Comparison of ENCODE assay signal across 28 cellular contexts in the genomic region with DNA sequence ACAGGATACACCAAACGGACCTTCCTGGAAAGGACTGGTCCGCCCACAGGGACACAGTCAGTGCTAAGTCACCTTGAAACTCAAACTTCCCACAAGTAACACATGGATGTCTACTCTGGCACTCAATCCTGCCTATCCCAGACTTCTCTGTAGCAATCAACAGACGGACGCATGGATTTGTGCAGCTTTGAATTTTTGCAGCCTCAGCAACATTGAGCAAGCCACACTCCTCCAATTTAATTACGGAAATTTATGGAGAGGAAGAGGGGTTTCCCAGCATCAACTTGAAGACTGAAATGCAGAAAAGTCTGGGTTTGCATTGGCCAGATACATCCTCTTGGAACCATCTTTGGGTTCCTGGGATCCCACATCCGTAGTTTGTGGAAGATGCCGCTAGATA. TPM values are rescaled to one million over a fixed set of nuclear protein-coding genes. Genes with fewer than 3 reads are reported as not detected.
DNase-seq lines count a peak whose midpoint lies in the region; ATAC-seq, FAIRE-seq and TF ChIP-seq lines count a peak whose summit lies in the region.
"Had no signal": no experiment of that assay in that cellular context is flagged by ENCODE, and none has a peak within 500 bp of the region (broad histone marks: within the 10 kb centered on the region; RNA-seq: fewer than 3 reads in every experiment).

No MANE protein-coding gene starts in this region.

- TF ChIP-seq EP300 in HepG2 (IDR thresholded peaks at IDR 0.05; ENCODE audit: low read depth in 2 of 2, low read length in 2 of 2) (no peak), HepG2 (CRISPR knock-in tag; IDR thresholded peaks at IDR 0.05; ENCODE audit: borderline replicate concordance) (no peak), K562 (IDR thresholded peaks at IDR 0.05; ENCODE audit: low read length) (no peak)

- TF ChIP-seq RAD21 in HepG2 (CRISPR knock-in tag; IDR thresholded peaks at IDR 0.05) (no peak), K562 (CRISPR knock-in tag; conservative IDR thresholded peaks at IDR 0.05 in 1 of 2, IDR thresholded peaks at IDR 0.05 in 1 of 2) (no peak)

- no peaks in the 10 kb centered on the region for H3K27me3 Mint-ChIP-seq in osteocyte (ENCODE audit: unreplicated experiment)

- H3K9me1 ChIP-seq in K562 (ENCODE audit: control insufficient read depth, insufficient read depth, low read length), result no peaks in the 10 kb centered on the region

- H3K9me3 ChIP-seq in HepG2 (ENCODE audit: low read length) (no peaks in the 10 kb centered on the region), right lobe of liver (no peaks in the 10 kb centered on the region), K562 (replicated peaks; ENCODE audit: control insufficient read depth, insufficient read depth, low read depth, low read length) (no peaks in the 10 kb centered on the region)
- H3K9me3 ChIP-seq: BE2C, BLaER1 had no signal

- POLR2A ChIA-PET in HepG2 (lab: Yijun Ruan, JAX), result no interaction called here
- POLR2A ChIA-PET in K562 (lab: Yijun Ruan, JAX), result no interaction called here

- H3K4me1 ChIP-seq in HepG2 (ENCODE audit: insufficient read depth, low read length), result no peaks in the 10 kb centered on the region
- H3K4me1 ChIP-seq in right lobe of liver, result no peaks in the 10 kb centered on the region
- H3K4me1 ChIP-seq in K562 (replicated peaks in 1 of 2; ENCODE audit: control insufficient read depth in 2 of 2, insufficient read depth in 2 of 2, low read length in 2 of 2), result no peaks in the 10 kb centered on the region
- H3K4me1 ChIP-seq: BE2C, BLaER1 had no signal

- H3K79me2 ChIP-seq in HepG2 (ENCODE audit: insufficient read depth, low read length) (no peaks in the 10 kb centered on the region), K562 (ENCODE audit: control insufficient read depth, insufficient read depth, low read length) (no peaks in the 10 kb centered on the region)

- H3K9ac ChIP-seq in HepG2 (ENCODE audit: insufficient read depth, low read depth, low read length), result no peak overlapping the region
- no peak overlapping the region for H3K9ac ChIP-seq in K562 (ENCODE audit: insufficient read depth in 1 of 2, low read depth in 2 of 2, low read length in 2 of 2)
- H3K9ac ChIP-seq: BLaER1 had no signal

- BruUV-seq in HepG2 (replicated peaks; lab: Mats Ljungman, UMichigan), result no TSS peak
- BruUV-seq in K562 (replicated peaks; lab: Mats Ljungman, UMichigan), result no TSS peak

- H3K27me3 ChIP-seq in HepG2 (ENCODE audit: control insufficient read depth in 1 of 2, insufficient read depth in 2 of 2, low read length in 2 of 2) (no peaks in the 10 kb centered on the region), right lobe of liver (no peaks in the 10 kb centered on the region), K562 (ENCODE audit: control insufficient read depth in 2 of 2, insufficient read depth in 2 of 2, low read length in 2 of 2) (no peaks in the 10 kb centered on the region)
- H3K27me3 ChIP-seq: BE2C, BLaER1 had no signal

- H3K4me2 ChIP-seq in HepG2 (ENCODE audit: low read depth, low read length), result no peak overlapping the region
- H3K4me2 ChIP-seq in K562 (ENCODE audit: insufficient read depth, low read length), result no peak overlapping the region
- H3K4me2 ChIP-seq: BLaER1 had no signal

- CTCF ChIA-PET in HepG2 (lab: Yijun Ruan, JAX; ENCODE audit: low intra/inter-chr PET ratio, low total read pairs) (no interaction called here), K562 (lab: Yijun Ruan, JAX; ENCODE audit: low intra/inter-chr PET ratio) (no interaction called here)

- TF ChIP-seq POLR2A in HepG2 (IDR thresholded peaks at IDR 0.05; ENCODE audit: insufficient read depth in 1 of 2, low read depth in 2 of 2, low read length in 2 of 2) (no peak), right lobe of liver (IDR thresholded peaks at IDR 0.05) (no peak), K562 (conservative IDR thresholded peaks at IDR 0.05) (no peak)

- H3K4me3 Mint-ChIP-seq in osteocyte (ENCODE audit: unreplicated experiment), result no peak overlapping the region
- H3K4me3 Mint-ChIP-seq in stimulated activated effector memory CD8-positive, alpha-beta T cell treated with anti-CD3 and anti-CD28 coated beads, Interleukin-12 subunit alpha, Interleukin-12 subunit beta, amount 100 ng/mL, for 72 hours, result no peak overlapping the region
- H3K4me3 Mint-ChIP-seq: CD14-positive monocyte; CD4-positive, alpha-beta memory T cell; CD4-positive, CD25-positive, alpha-beta regulatory T cell; CD8-positive, alpha-beta memory T cell had no signal

- DNase-seq in HepG2 (ENCODE audit: low spot score) (no peak), right lobe of liver (no peak), K562 (ENCODE audit: extremely low read depth in 1 of 4, low spot score in 3 of 4) (no peak), osteocyte (ENCODE audit: extremely low spot score, unreplicated experiment) (peak; percentile 11)
- no peak for DNase-seq in activated naive CD4-positive, alpha-beta T cell treated with anti-CD3 and anti-CD28 coated beads, Interleukin-2, amount 50 U/mL, for 72 hours (ENCODE audit: low spot score in 2 of 2)
- no peak for DNase-seq in stimulated activated effector memory CD8-positive, alpha-beta T cell treated with anti-CD3 and anti-CD28 coated beads, Interleukin-12 subunit alpha, Interleukin-12 subunit beta, amount 100 ng/mL, for 72 hours (ENCODE audit: low spot score in 2 of 2)
- DNase-seq: ACHN; BE2C; C1 segment of cervical spinal cord; CD4-positive, alpha-beta memory T cell; CD4-positive, CD25-positive, alpha-beta regulatory T cell; CD8-positive, alpha-beta memory T cell; COR-L47; DMS 273 treated with DMSO at 0.1 percent for 48 hours; DMS153; DMS53; DMS79; DND-41; EL; GDM1 had no signal

- ATAC-seq in HepG2, result no peak
- ATAC-seq in right lobe of liver, result no peak
- ATAC-seq in K562, result no peak
- ATAC-seq in activated naive CD4-positive, alpha-beta T cell treated with anti-CD3 and anti-CD28 coated beads, Interleukin-2, amount 50 U/mL, for 72 hours, result no peak
- no peak for ATAC-seq in stimulated activated effector memory CD8-positive, alpha-beta T cell treated with anti-CD3 and anti-CD28 coated beads, Interleukin-12 subunit alpha, Interleukin-12 subunit beta, amount 100 ng/mL, for 72 hours
- ATAC-seq: GM12878 had no signal

- intact Hi-C loops in HepG2 (cut with micrococcal nuclease; ENCODE audit: unreplicated experiment) (no loop called here), right lobe of liver (cut with DNase I) (no loop called here), K562 (cut with micrococcal nuclease) (no loop called here)

- no peak for FAIRE-seq in HepG2 (lab: Jason Lieb, UNC)
- no peak for FAIRE-seq in K562 (lab: Jason Lieb, UNC)
- FAIRE-seq: GM12878, GM12892, GM18507 had no signal

- H3K9me3 Mint-ChIP-seq in osteocyte (ENCODE audit: unreplicated experiment), result no peaks in the 10 kb centered on the region
- no peaks in the 10 kb centered on the region for H3K9me3 Mint-ChIP-seq in activated naive CD4-positive, alpha-beta T cell treated with anti-CD3 and anti-CD28 coated beads, Interleukin-2, amount 50 U/mL, for 72 hours
- H3K9me3 Mint-ChIP-seq in stimulated activated effector memory CD8-positive, alpha-beta T cell treated with anti-CD3 and anti-CD28 coated beads, Interleukin-12 subunit alpha, Interleukin-12 subunit beta, amount 100 ng/mL, for 72 hours, result no peaks in the 10 kb centered on the region

- H3K27ac ChIP-seq in HepG2 (ENCODE audit: extremely low read length, insufficient read depth, low read length) (no peak overlapping the region), right lobe of liver (no peak overlapping the region), K562 (ENCODE audit: extremely low read depth, low read depth, low read length) (no peak overlapping the region)
- H3K27ac ChIP-seq: 22Rv1, BLaER1 had no signal

- WGBS in HepG2 (ENCODE audit: low lambda C conversion rate), result 48% methylated on average over 7 of the region's 7 CpGs
- WGBS in right lobe of liver (ENCODE audit: insufficient coverage, low coverage, low lambda C conversion rate, missing lambda C conversion rate), result 62% methylated on average over 6 of the region's 7 CpGs
- WGBS in K562 (ENCODE audit: insufficient coverage, low coverage, missing lambda C conversion rate), result 9% methylated on average over 7 of the region's 7 CpGs

- no peaks in the 10 kb centered on the region for H3K36me3 Mint-ChIP-seq in osteocyte (ENCODE audit: unreplicated experiment)
- no peaks in the 10 kb centered on the region for H3K36me3 Mint-ChIP-seq in activated naive CD4-positive, alpha-beta T cell treated with anti-CD3 and anti-CD28 coated beads, Interleukin-2, amount 50 U/mL, for 72 hours
- H3K36me3 Mint-ChIP-seq in stimulated activated effector memory CD8-positive, alpha-beta T cell treated with anti-CD3 and anti-CD28 coated beads, Interleukin-12 subunit alpha, Interleukin-12 subunit beta, amount 100 ng/mL, for 72 hours, result no peaks in the 10 kb centered on the region
- H3K36me3 Mint-ChIP-seq: CD14-positive monocyte; CD4-positive, alpha-beta memory T cell; CD4-positive, CD25-positive, alpha-beta regulatory T cell; CD8-positive, alpha-beta memory T cell had no signal

- TF ChIP-seq CTCF in HepG2 (CRISPR knock-in tag; IDR thresholded peaks at IDR 0.05), result no peak
- TF ChIP-seq CTCF in right lobe of liver (IDR thresholded peaks at IDR 0.05), result no peak
- no peak for TF ChIP-seq CTCF in K562 (IDR thresholded peaks at IDR 0.05 in 2 of 3, conservative IDR thresholded peaks at IDR 0.05 in 1 of 3; ENCODE audit: insufficient read depth in 2 of 3, low read depth in 1 of 3, low read length in 3 of 3)
- no peak for TF ChIP-seq CTCF in osteocyte (IDR thresholded peaks at IDR 0.05)

- H2AFZ ChIP-seq in HepG2 (ENCODE audit: low read length) (no peak overlapping the region), K562 (ENCODE audit: low read depth, low read length) (no peak overlapping the region)

- H3K36me3 ChIP-seq in HepG2 (replicated peaks in 1 of 2; ENCODE audit: control insufficient read depth in 1 of 2, insufficient read depth in 2 of 2, low read length in 2 of 2) (no peaks in the 10 kb centered on the region), right lobe of liver (no peaks in the 10 kb centered on the region), K562 (ENCODE audit: control insufficient read depth, insufficient read depth, low read length) (no peaks in the 10 kb centered on the region)
- H3K36me3 ChIP-seq: BE2C, BLaER1 had no signal

- H3K27ac Mint-ChIP-seq in osteocyte (ENCODE audit: unreplicated experiment), result no peak overlapping the region
- H3K27ac Mint-ChIP-seq in activated naive CD4-positive, alpha-beta T cell treated with anti-CD3 and anti-CD28 coated beads, Interleukin-2, amount 50 U/mL, for 72 hours, result no peak overlapping the region
- no peak overlapping the region for H3K27ac Mint-ChIP-seq in stimulated activated effector memory CD8-positive, alpha-beta T cell treated with anti-CD3 and anti-CD28 coated beads, Interleukin-12 subunit alpha, Interleukin-12 subunit beta, amount 100 ng/mL, for 72 hours
- H3K27ac Mint-ChIP-seq: CD14-positive monocyte; CD4-positive, alpha-beta memory T cell; CD4-positive, CD25-positive, alpha-beta regulatory T cell had no signal

- H4K20me1 ChIP-seq in HepG2 (ENCODE audit: insufficient read depth, low read length), result no peaks in the 10 kb centered on the region
- no peaks in the 10 kb centered on the region for H4K20me1 ChIP-seq in K562 (replicated peaks; ENCODE audit: control insufficient read depth, insufficient read depth, low read length)
- H4K20me1 ChIP-seq: BLaER1 had no signal

- in situ Hi-C loops in HepG2 (cut with HindIII; ENCODE audit: extremely low pct_ligation_motif_present, low pct_unique_long_range_greater_than_20kb), result no loop called here
- in situ Hi-C loops in K562 (cut with MboI), result no loop called here

- no peaks in the 10 kb centered on the region for H3K4me1 Mint-ChIP-seq in osteocyte (ENCODE audit: unreplicated experiment)
- no peaks in the 10 kb centered on the region for H3K4me1 Mint-ChIP-seq in stimulated activated effector memory CD8-positive, alpha-beta T cell treated with anti-CD3 and anti-CD28 coated beads, Interleukin-12 subunit alpha, Interleukin-12 subunit beta, amount 100 ng/mL, for 72 hours
- H3K4me1 Mint-ChIP-seq: CD14-positive monocyte; CD4-positive, alpha-beta memory T cell; CD4-positive, CD25-positive, alpha-beta regulatory T cell; CD8-positive, alpha-beta memory T cell had no signal

- no peak overlapping the region for H3K4me3 ChIP-seq in HepG2 (replicated peaks in 1 of 3; ENCODE audit: insufficient read depth in 1 of 3, low read depth in 2 of 3, low read length in 3 of 3)
- H3K4me3 ChIP-seq in right lobe of liver, result no peak overlapping the region
- no peak overlapping the region for H3K4me3 ChIP-seq in K562
- H3K4me3 ChIP-seq: BLaER1, GM12878 had no signal

RNA-seq across cellular contexts. Expression of gene DNER, which starts 26.2 kb away (rescaled TPM):
- total RNA-seq in HepG2 (2016; rRNA removed; fragmentation: Illumina TruSeq; extraction: Trizol) (not detected in 2 replicates), right lobe of liver (under 1 TPM in 1 of 6 experiments, not detected in 5; 0.13 TPM), K562 (2014; rRNA removed) (not detected in 2 replicates), K562 (2014; rRNA removed; fragmentation: Illumina TruSeq; extraction: Trizol) (not detected in 2 replicates), K562 (2015; rRNA removed; fragmentation: Illumina TruSeq; extraction: Trizol) (not detected in 2 replicates), K562 (2021) (not detected in 2 replicates), osteocyte (0.13 and 0.19 TPM in 2 replicates)
- not detected in 2 replicates for total RNA-seq in HepG2 (2016; cell fraction: cytosol; rRNA removed; fragmentation: Illumina TruSeq; extraction: Trizol; ENCODE audit: low read depth)
- total RNA-seq in HepG2 (2016; cell fraction: insoluble cytoplasmic fraction; rRNA removed; fragmentation: Illumina TruSeq; extraction: Trizol), result not detected in 2 replicates
- total RNA-seq in HepG2 (2016; cell fraction: membrane; rRNA removed; fragmentation: Illumina TruSeq; extraction: Trizol), result not detected in 2 replicates
- not detected in 2 replicates for total RNA-seq in HepG2 (2016; cell fraction: nucleus; rRNA removed; fragmentation: Illumina TruSeq; extraction: Trizol)
- polyA plus RNA-seq in HepG2 (2011; rRNA removed) (not detected in 2 replicates), K562 (2011; rRNA removed) (not detected in 2 replicates), K562 (2014; fragmentation: Illumina TruSeq; extraction: Trizol) (not detected in 2 replicates), K562 (2014; fragmentation: Nextera tagmentation; extraction: Ambion mirVana) (not detected), K562 (2014; rRNA removed) (not detected in 2 replicates)
- polyA plus RNA-seq in HepG2 (2011; cell fraction: cytosol; rRNA removed), result not detected in 2 replicates
- polyA plus RNA-seq in HepG2 (2011; cell fraction: nucleus; rRNA removed), result not detected in 2 replicates
- not detected in 2 replicates for polyA plus RNA-seq in HepG2 (2012)
- not detected in 2 replicates for polyA plus RNA-seq in HepG2 (2016; cell fraction: cytosol; fragmentation: Illumina TruSeq; extraction: Trizol; ENCODE audit: low read depth)
- not detected in 2 replicates for polyA plus RNA-seq in HepG2 (2016; cell fraction: insoluble cytoplasmic fraction; fragmentation: Illumina TruSeq; extraction: Trizol; ENCODE audit: low read depth)
- polyA plus RNA-seq in HepG2 (2016; cell fraction: membrane; fragmentation: Illumina TruSeq; extraction: Trizol; ENCODE audit: low read depth), result not detected in 2 replicates
- polyA plus RNA-seq in HepG2 (2016; cell fraction: nucleus; fragmentation: Illumina TruSeq; extraction: Trizol; ENCODE audit: insufficient read depth, low read depth), result not detected in 2 replicates
- polyA minus RNA-seq in HepG2 (2011; rRNA and poly(A)+ RNA removed; ENCODE audit: low replicate concordance), result 22.4 TPM in 1 of 2 replicates, not detected in the other
- not detected in 2 replicates for polyA minus RNA-seq in HepG2 (2011; cell fraction: cytosol; rRNA and poly(A)+ RNA removed)
- not detected in 2 replicates for polyA minus RNA-seq in HepG2 (2011; cell fraction: nucleus; rRNA and poly(A)+ RNA removed)
- not detected in 2 replicates for total RNA-seq in K562 (2011; cell fraction: chromatin; rRNA removed; ENCODE audit: low replicate concordance)
- total RNA-seq in K562 (2011; cell fraction: nucleolus; rRNA removed), result not detected in 2 replicates
- total RNA-seq in K562 (2011; cell fraction: nucleoplasm; rRNA removed), result not detected in 2 replicates
- polyA plus RNA-seq in K562 (2011; cell fraction: cytosol; rRNA removed), result not detected in 2 replicates
- not detected in 2 replicates for polyA plus RNA-seq in K562 (2011; cell fraction: nucleus; rRNA removed)
- polyA plus RNA-seq in K562 (2012), result not detected in 2 replicates
- polyA minus RNA-seq in K562 (2011; rRNA and poly(A)+ RNA removed), result not detected in 2 replicates
- not detected in 2 replicates for polyA minus RNA-seq in K562 (2011; cell fraction: cytosol; rRNA and poly(A)+ RNA removed)
- not detected in 2 replicates for polyA minus RNA-seq in K562 (2011; cell fraction: nucleus; rRNA and poly(A)+ RNA removed)
- not detected for total RNA-seq in activated naive CD4-positive, alpha-beta T cell treated with anti-CD3 and anti-CD28 coated beads, Interleukin-2, amount 50 U/mL, for 72 hours
- total RNA-seq: CD4-positive, alpha-beta memory T cell; CD4-positive, CD25-positive, alpha-beta regulatory T cell; CD8-positive, alpha-beta memory T cell; G401; GM12878 had no signal
- polyA plus RNA-seq: AG04450; CD4-positive, alpha-beta memory T cell; CD8-positive, alpha-beta memory T cell had no signal

Comparison
In these comparisons a context has a peak if more than half of its experiments do, and no peak if none do; other contexts are left out.
1. Of the 241 proteins assayed by ChIP-seq in both HepG2 and K562: peak only in HepG2: MAFK; only in K562: MAFG; in both: MAFF; in neither: 238.